8 cellular contexts compared by ENCODE assay signal in the genomic region with DNA sequence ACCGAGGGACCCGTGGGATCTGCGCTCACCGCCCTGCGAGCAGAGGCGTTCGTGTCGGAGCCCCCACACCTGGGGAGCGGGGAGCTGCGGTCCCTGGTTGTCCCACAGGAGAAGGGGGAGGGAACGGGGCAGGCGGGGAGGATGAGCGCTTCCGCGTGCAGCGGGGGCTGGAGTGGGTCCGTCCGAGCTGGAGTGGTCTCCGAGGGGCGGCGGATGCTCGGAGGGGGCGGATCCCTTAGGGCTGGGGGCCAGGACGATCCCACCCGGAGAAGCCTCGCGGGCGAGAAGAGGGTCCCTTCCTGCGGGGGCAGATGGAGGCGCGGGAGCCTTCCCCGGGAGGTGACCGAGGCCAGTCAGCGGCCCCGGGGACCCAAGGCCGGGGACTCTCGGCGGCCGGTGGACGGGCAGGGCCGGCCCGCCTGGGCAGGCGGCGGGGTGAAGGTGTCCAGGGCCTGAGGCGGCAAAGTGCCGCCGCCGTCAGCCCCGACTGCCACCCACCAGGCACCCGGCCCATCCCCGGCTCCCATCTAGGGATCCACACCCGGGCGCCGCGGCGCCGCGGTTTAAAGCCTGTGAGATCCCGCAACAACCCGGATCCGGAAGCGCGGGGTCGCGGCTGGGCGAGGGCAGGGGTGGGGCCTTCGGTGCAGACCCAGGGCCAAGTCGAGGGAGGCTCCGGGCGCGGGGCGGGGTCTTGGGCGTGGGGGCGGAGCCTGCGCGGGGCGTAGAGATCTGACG. TPM values are rescaled to one million over a fixed set of nuclear protein-coding genes. Genes with fewer than 3 reads are reported as not detected.
A peak's percentile ranks its signal among the peaks of the same experiment; 100 is the strongest.
DNase-seq lines count a peak whose midpoint lies in the region; ATAC-seq and TF ChIP-seq lines count a peak whose summit lies in the region.

No MANE protein-coding gene starts in this region.

- DNase-seq in ELR (ENCODE audit: low read depth) = peak; percentile 69
- DNase-seq in NCI-H345 treated with DMSO at 0.1 percent for 48 hours (lab: John Stamatoyannopoulos, UW; ENCODE audit: unreplicated experiment) = peak; percentile 86
- peak; percentile 77 to 83 for DNase-seq in activated CD4-positive, alpha-beta T cell treated with anti-CD3 and anti-CD28 coated beads, Interleukin-2, amount 50 U/mL, for 24 hours (ENCODE audit: low read depth in 1 of 2, low spot score in 1 of 2)
- DNase-seq in dermis microvascular lymphatic vessel endothelial cell (ENCODE audit: low read depth in 2 of 2) = peak; percentile 48 to 74
- peak; percentile 90 for DNase-seq in stimulated activated CD4-positive, alpha-beta T cell treated with anti-CD3 and anti-CD28 coated beads, Interleukin-4, amount 100 ng/mL, for 1 hour

- peak overlapping the region in 1 of 2 donors; percentile 74 for H3K9ac ChIP-seq in liver (ENCODE audit: low read depth in 1 of 2, low read length in 2 of 2)

- no peak for TF ChIP-seq RAD21 in liver (IDR thresholded peaks at IDR 0.05)

- H3K27ac ChIP-seq in liver (ENCODE audit: low read depth in 1 of 2, low read length in 2 of 2) = peak overlapping the region in 1 of 2 donors; percentile 3

- no peaks in the 10 kb centered on the region for H3K27me3 ChIP-seq in liver (ENCODE audit: control insufficient read depth in 4 of 4, insufficient read depth in 4 of 4, low read length in 3 of 4)

- no peak for TF ChIP-seq CTCF in liver (IDR thresholded peaks at IDR 0.05; ENCODE audit: low read depth, low read length, missing input control)

- 4% methylated on average over 78 of the region's 78 CpGs for WGBS in liver

- peaks cover 4 to 29% (median 14%) of the 10 kb centered on the region in 4 donors for H3K4me1 ChIP-seq in liver (ENCODE audit: control insufficient read depth in 4 of 4, insufficient read depth in 4 of 4, low read length in 3 of 4)

- peaks cover 0 to 10% (median 4%) of the 10 kb centered on the region in 4 donors for H3K36me3 ChIP-seq in liver (ENCODE audit: control insufficient read depth in 4 of 4, insufficient read depth in 3 of 4, low read depth in 1 of 4, low read length in 3 of 4)

- peak overlapping the region; percentile 80 to 85 (median 85) for H3K4me3 ChIP-seq in liver (ENCODE audit: low read depth in 1 of 3, low read length in 3 of 3)

- ATAC-seq in HG02798 (IDR thresholded peaks at IDR 0.05; ENCODE audit: poor library complexity, unreplicated experiment) (peak; percentile 84), HG03520 (IDR thresholded peaks at IDR 0.05; ENCODE audit: unreplicated experiment) (no peak)

- no peaks in the 10 kb centered on the region for H3K9me3 ChIP-seq in liver (ENCODE audit: control insufficient read depth in 4 of 4, low read length in 3 of 4)

TF ChIP-seq in liver, 16 proteins besides CTCF, POLR2A, EP300 and RAD21:
- TF ChIP-seq, protein P1, sequence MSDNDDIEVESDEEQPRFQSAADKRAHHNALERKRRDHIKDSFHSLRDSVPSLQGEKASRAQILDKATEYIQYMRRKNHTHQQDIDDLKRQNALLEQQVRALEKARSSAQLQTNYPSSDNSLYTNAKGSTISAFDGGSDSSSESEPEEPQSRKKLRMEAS (IDR thresholded peaks at IDR 0.05) = no peak
- TF ChIP-seq HNF4A (conservative IDR thresholded peaks at IDR 0.05) (peak in 1 of 2 donors; percentile 38), GABPA (IDR thresholded peaks at IDR 0.05 in 1 of 2, conservative IDR thresholded peaks at IDR 0.05 in 1 of 2) (peak; percentile 73 to 93)
- TF ChIP-seq, protein P2, sequence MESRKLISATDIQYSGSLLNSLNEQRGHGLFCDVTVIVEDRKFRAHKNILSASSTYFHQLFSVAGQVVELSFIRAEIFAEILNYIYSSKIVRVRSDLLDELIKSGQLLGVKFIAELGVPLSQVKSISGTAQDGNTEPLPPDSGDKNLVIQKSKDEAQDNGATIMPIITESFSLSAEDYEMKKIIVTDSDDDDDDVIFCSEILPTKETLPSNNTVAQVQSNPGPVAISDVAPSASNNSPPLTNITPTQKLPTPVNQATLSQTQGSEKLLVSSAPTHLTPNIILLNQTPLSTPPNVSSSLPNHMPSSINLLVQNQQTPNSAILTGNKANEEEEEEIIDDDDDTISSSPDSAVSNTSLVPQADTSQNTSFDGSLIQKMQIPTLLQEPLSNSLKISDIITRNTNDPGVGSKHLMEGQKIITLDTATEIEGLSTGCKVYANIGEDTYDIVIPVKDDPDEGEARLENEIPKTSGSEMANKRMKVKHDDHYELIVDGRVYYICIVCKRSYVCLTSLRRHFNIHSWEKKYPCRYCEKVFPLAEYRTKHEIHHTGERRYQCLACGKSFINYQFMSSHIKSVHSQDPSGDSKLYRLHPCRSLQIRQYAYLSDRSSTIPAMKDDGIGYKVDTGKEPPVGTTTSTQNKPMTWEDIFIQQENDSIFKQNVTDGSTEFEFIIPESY (IDR thresholded peaks at IDR 0.05) = no peak
TF ChIP-seq in liver: peak in this region for 2.

RNA-seq across cellular contexts. Expression of a gene that starts 5.3 kb away (rescaled TPM):
- not detected in 2 replicates for total RNA-seq in dermis microvascular lymphatic vessel endothelial cell
- total RNA-seq in liver = not detected
- not detected for polyA plus RNA-seq in liver

RNA-seq across cellular contexts. Expression of a gene that starts 25.6 kb away (rescaled TPM):
- total RNA-seq in dermis microvascular lymphatic vessel endothelial cell (0.39 and 0.51 TPM in 2 replicates), liver (10 to 100 TPM in 1 of 2 donors, 1 to 10 TPM in 1; 1.8 to 82.9 TPM)
- 10 to 100 TPM in 1 of 2 donors, 1 to 10 TPM in 1; 9.0 to 11.5 TPM for polyA plus RNA-seq in liver

RNA-seq across cellular contexts. Expression of a gene that starts 49.3 kb away (rescaled TPM):
- total RNA-seq in dermis microvascular lymphatic vessel endothelial cell = 20.2 and 24.5 TPM in 2 replicates
- 10 to 100 TPM; 13.2 to 23.8 TPM for total RNA-seq in liver
- polyA plus RNA-seq in liver = 10 to 100 TPM in 1 of 2 donors, 1 to 10 TPM in 1; 8.7 to 17.5 TPM
